Comparison of ENCODE assay signal across 1 cellular context in genomic region chr3:53844262-53845102, GRCh38.
TF ChIP-seq lines count a peak whose summit lies in the region.

No MANE protein-coding gene starts in this region.

TF ChIP-seq in HepG2, 621 proteins besides CTCF, POLR2A, EP300 and RAD21 (continued from another document and continues in another):
- TF ChIP-seq BRD4 (CRISPR knock-in tag; IDR thresholded peaks at IDR 0.05) (peak; percentile 50; the same call in 1 of the 2 replicates), ZNF614 (CRISPR knock-in tag; IDR thresholded peaks at IDR 0.05; ENCODE audit: borderline replicate concordance) (0 out of 2 replicates have a peak, but pooled peaks have one; percentile 25), ZNF30 (CRISPR knock-in tag; IDR thresholded peaks at IDR 0.05) (no peak), HNF4A (CRISPR knock-in tag; IDR thresholded peaks at IDR 0.05) (peak; percentile 96), PRMT3 (CRISPR knock-in tag; IDR thresholded peaks at IDR 0.05; ENCODE audit: borderline replicate concordance, low read depth) (no peak), PAXIP1 (CRISPR knock-in tag; conservative IDR thresholded peaks at IDR 0.05) (peak; percentile 67), TFAP4 (IDR thresholded peaks at IDR 0.05; ENCODE audit: borderline replicate concordance, low read depth) (peak; percentile 32; the same call in 1 of the 2 replicates), ELF1 (CRISPR knock-in tag; IDR thresholded peaks at IDR 0.05) (no peak), ZNF691 (CRISPR knock-in tag; IDR thresholded peaks at IDR 0.05; ENCODE audit: borderline replicate concordance, low read depth) (no peak), SRSF4 (IDR thresholded peaks at IDR 0.05; ENCODE audit: low read depth, low read length, poor library complexity, severe bottlenecking) (no peak), ZNF513 (CRISPR knock-in tag; conservative IDR thresholded peaks at IDR 0.05) (no peak; the same call in 1 of the 2 replicates), TEF (CRISPR knock-in tag; IDR thresholded peaks at IDR 0.05) (no peak), HES4 (CRISPR knock-in tag; IDR thresholded peaks at IDR 0.05; ENCODE audit: borderline replicate concordance) (no peak), HBP1 (CRISPR knock-in tag; IDR thresholded peaks at IDR 0.05; ENCODE audit: low read depth) (no peak), STAG1 (CRISPR knock-in tag; IDR thresholded peaks at IDR 0.05) (no peak), TARDBP (CRISPR knock-in tag; IDR thresholded peaks at IDR 0.05) (no peak), PHF5A (CRISPR knock-in tag; IDR thresholded peaks at IDR 0.05; ENCODE audit: low read depth, unreplicated experiment) (peak; percentile 63), MAFK (conservative IDR thresholded peaks at IDR 0.05 in 1 of 2, IDR thresholded peaks at IDR 0.05 in 1 of 2; ENCODE audit: low read length in 2 of 2) (no peak), MBD4 (IDR thresholded peaks at IDR 0.05; ENCODE audit: borderline replicate concordance, low read length) (no peak), MED1 (CRISPR knock-in tag; IDR thresholded peaks at IDR 0.05) (peak; percentile 90), ZNF883 (CRISPR knock-in tag; IDR thresholded peaks at IDR 0.05; ENCODE audit: not compliant biosample characterization) (no peak), ETV6 (CRISPR knock-in tag; conservative IDR thresholded peaks at IDR 0.05) (no peak), PTBP1 (IDR thresholded peaks at IDR 0.05; ENCODE audit: low read depth, low read length, poor library complexity, severe bottlenecking) (no peak), ZHX1 (CRISPR knock-in tag; IDR thresholded peaks at IDR 0.05; ENCODE audit: low read depth) (no peak), MAX (IDR thresholded peaks at IDR 0.05) (peak; percentile 53), SAP130 (CRISPR knock-in tag; IDR thresholded peaks at IDR 0.05; ENCODE audit: low read depth) (peak; percentile 75), POLR2AphosphoS2 (IDR thresholded peaks at IDR 0.05; ENCODE audit: low read depth, low read length) (no peak), ADNP (CRISPR knock-in tag; IDR thresholded peaks at IDR 0.05) (no peak), ZNF121 (CRISPR knock-in tag; IDR thresholded peaks at IDR 0.05) (no peak), ZNF652 (CRISPR knock-in tag; IDR thresholded peaks at IDR 0.05; ENCODE audit: borderline replicate concordance, low read depth) (no peak), YEATS2 (CRISPR knock-in tag; IDR thresholded peaks at IDR 0.05; ENCODE audit: borderline replicate concordance) (no peak; the same call in 1 of the 2 replicates), ZNF253 (CRISPR knock-in tag; IDR thresholded peaks at IDR 0.05; ENCODE audit: borderline replicate concordance) (0 out of 2 replicates have a peak, but pooled peaks have one; percentile 25), JUND (CRISPR knock-in tag; IDR thresholded peaks at IDR 0.05) (no peak), BHLHE40 (IDR thresholded peaks at IDR 0.05; ENCODE audit: low read length) (no peak), CHD4 (IDR thresholded peaks at IDR 0.05; ENCODE audit: borderline replicate concordance, low read length) (no peak), MTF1 (CRISPR knock-in tag; IDR thresholded peaks at IDR 0.05) (0 out of 2 replicates have a peak, but pooled peaks have one; percentile 49), MYNN (CRISPR knock-in tag; IDR thresholded peaks at IDR 0.05; ENCODE audit: low read depth) (no peak), DBP (CRISPR knock-in tag; IDR thresholded peaks at IDR 0.05; ENCODE audit: not compliant biosample characterization) (peak; percentile 70), ZNF720 (CRISPR knock-in tag; IDR thresholded peaks at IDR 0.05) (no peak), CSRNP1 (CRISPR knock-in tag; IDR thresholded peaks at IDR 0.05) (no peak), MAZ (IDR thresholded peaks at IDR 0.05; ENCODE audit: borderline replicate concordance, low read depth, low read length) (no peak), MAZ (CRISPR knock-in tag; IDR thresholded peaks at IDR 0.05; ENCODE audit: low read depth) (no peak), SP1 (IDR thresholded peaks at IDR 0.05) (no peak), SP1 (CRISPR knock-in tag; IDR thresholded peaks at IDR 0.05) (no peak), KLF12 (CRISPR knock-in tag; IDR thresholded peaks at IDR 0.05; ENCODE audit: borderline replicate concordance) (no peak), RBFOX2 (IDR thresholded peaks at IDR 0.05; ENCODE audit: low read depth, low read length) (0 out of 2 replicates have a peak, but pooled peaks have one; percentile 27)
